Comparison of ENCODE assay signal across 13 cellular contexts in genomic region chr1:15156807-15157380, GRCh38. TPM values are rescaled to one million over a fixed set of nuclear protein-coding genes. Genes with fewer than 3 reads are reported as not detected.
A peak's percentile ranks its signal among the peaks of the same experiment; 100 is the strongest.
DNase-seq lines count a peak whose midpoint lies in the region; ATAC-seq and TF ChIP-seq lines count a peak whose summit lies in the region.
"Had no signal": no experiment of that assay in that cellular context is flagged by ENCODE, and none has a peak within 500 bp of the region (broad histone marks: within the 10 kb centered on the region; RNA-seq: fewer than 3 reads in every experiment).

No MANE protein-coding gene starts in this region.

- H3K27ac ChIP-seq in heart right ventricle (peak overlapping the region in 6 of 10 donors; percentile 9 to 82 (median 56)), substantia nigra (ENCODE audit: low read depth, low read length, poor library complexity, severe bottlenecking) (no peak overlapping the region)

- peak overlapping the region; percentile 38 for H3K9ac ChIP-seq in mucosa of stomach (ENCODE audit: low read length)

- POLR2A ChIA-PET in T-cell (lab: Charles Lee) = no interaction called here

- no peak for TF ChIP-seq CTCF in heart right ventricle (IDR thresholded peaks at IDR 0.05)
- TF ChIP-seq CTCF in mucosa of descending colon (IDR thresholded peaks at IDR 0.05) = no peak

- peak overlapping the region; percentile 26 to 47 (median 46) for H3K4me3 Mint-ChIP-seq in T-cell

- ATAC-seq in heart right ventricle (no peak), T-cell (replicated peaks in 1 of 4) (no peak), mucosa of descending colon (no peak)

- DNase-seq in heart right ventricle = no peak
- DNase-seq in cardiac septum (ENCODE audit: low spot score) = no peak
- DNase-seq in T-cell = no peak
- no peak for DNase-seq in substantia nigra (lab: John Stamatoyannopoulos, UW)
- no peak for DNase-seq in mucosa of descending colon
- no peak for DNase-seq in HCEC 1CT
- no peak for DNase-seq in midbrain (lab: John Stamatoyannopoulos, UW)
- DNase-seq: activated CD8-positive, alpha-beta memory T cell treated with anti-CD3 and anti-CD28 coated beads, Interleukin-2, amount 50 U/mL, for 48 hours; NCI-H1436 treated with DMSO at 0.1 percent for 48 hours; small intestine had no signal

- H3K4me1 ChIP-seq in heart right ventricle (peaks cover 2 to 60% (median 19%) of the 10 kb centered on the region in 9 donors), mucosa of stomach (ENCODE audit: control insufficient read depth, insufficient read depth, low read length) (peaks cover 47% of the 10 kb centered on the region), mucosa of descending colon (ENCODE audit: low read depth) (peaks cover 18% of the 10 kb centered on the region)

- H3K27ac Mint-ChIP-seq in T-cell = peak overlapping the region in 1 of 2 donors; percentile 39

- no peaks in the 10 kb centered on the region for H3K36me3 Mint-ChIP-seq in T-cell
- H3K36me3 Mint-ChIP-seq: brain had no signal

- WGBS in heart right ventricle, 2 donors = 79 to 86% methylated on average over 9 of the region's 9 CpGs

- CTCF ChIA-PET in T-cell (lab: Charles Lee) = interaction anchor here (0.6 kb wide), 4 partner anchors 91 to 171 kb away, joined by 3 to 7 read pairs (median 4); no protein-coding TSS in a partner anchor

- intact Hi-C loops in heart right ventricle (cut with DNase I) (loop anchor here in 2 of 10 donors (10.0 kb wide), 2 partner anchors 58 to 148 kb away; no protein-coding TSS in a partner anchor), cardiac septum (cut with DNase I) (loop anchor here (10.0 kb wide), 1 partner anchor 258 kb away; no protein-coding TSS in a partner anchor), mucosa of descending colon (cut with DNase I, micrococcal nuclease) (loop anchor here in 1 of 2 donors (10.0 kb wide), 1 partner anchor 58 kb away; no protein-coding TSS in a partner anchor)

- H3K4me3 ChIP-seq in heart right ventricle (peak overlapping the region in 3 of 10 donors; percentile 24 to 37 (median 27)), mucosa of stomach (ENCODE audit: low read length) (no peak overlapping the region), mucosa of descending colon (no peak overlapping the region)

- no peaks in the 10 kb centered on the region for H3K9me3 ChIP-seq in heart right ventricle
- H3K9me3 ChIP-seq in mucosa of stomach (ENCODE audit: control insufficient read depth, low read length) = no peaks in the 10 kb centered on the region
- H3K9me3 ChIP-seq in mucosa of descending colon = no peaks in the 10 kb centered on the region
- H3K9me3 ChIP-seq: Peyer's patch had no signal

- peaks cover 21 to 39% (median 30%) of the 10 kb centered on the region in 3 donors for H3K4me1 Mint-ChIP-seq in T-cell

- H3K9me3 Mint-ChIP-seq in T-cell = no peaks in the 10 kb centered on the region

- peaks cover 20 to 37% of the 10 kb centered on the region in 2 donors for H3K27me3 Mint-ChIP-seq in T-cell

- H3K27me3 ChIP-seq in heart right ventricle (peaks cover 0 to 31% (median 0%) of the 10 kb centered on the region in 7 donors), mucosa of stomach (ENCODE audit: control insufficient read depth, insufficient read depth, low read length) (no peaks in the 10 kb centered on the region)
- H3K27me3 ChIP-seq: Peyer's patch had no signal

- H3K36me3 ChIP-seq in heart right ventricle = no peaks in the 10 kb centered on the region
- H3K36me3 ChIP-seq in mucosa of stomach (ENCODE audit: control insufficient read depth, insufficient read depth, low read length) = no peaks in the 10 kb centered on the region
- H3K36me3 ChIP-seq in mucosa of descending colon (ENCODE audit: low read depth) = no peaks in the 10 kb centered on the region
- H3K36me3 ChIP-seq: Peyer's patch had no signal

RNA-seq across cellular contexts. Expression of gene TMEM51, which starts 3.3 kb away (rescaled TPM):
- total RNA-seq in heart right ventricle (1 to 10 TPM; 2.0 to 9.5 (median 2.8) TPM), cardiac septum (2.8 TPM), T-cell (under 1 TPM in 2 of 5 donors, not detected in 3; 0.23 to 0.26 TPM), mucosa of descending colon (10 to 100 TPM; 19.1 to 31.8 (median 26.6) TPM)
- 1 to 10 TPM; 3.8 to 3.9 TPM for polyA plus RNA-seq in heart right ventricle
